Comparison of ENCODE assay signal across 27 cellular contexts in the genomic region with DNA sequence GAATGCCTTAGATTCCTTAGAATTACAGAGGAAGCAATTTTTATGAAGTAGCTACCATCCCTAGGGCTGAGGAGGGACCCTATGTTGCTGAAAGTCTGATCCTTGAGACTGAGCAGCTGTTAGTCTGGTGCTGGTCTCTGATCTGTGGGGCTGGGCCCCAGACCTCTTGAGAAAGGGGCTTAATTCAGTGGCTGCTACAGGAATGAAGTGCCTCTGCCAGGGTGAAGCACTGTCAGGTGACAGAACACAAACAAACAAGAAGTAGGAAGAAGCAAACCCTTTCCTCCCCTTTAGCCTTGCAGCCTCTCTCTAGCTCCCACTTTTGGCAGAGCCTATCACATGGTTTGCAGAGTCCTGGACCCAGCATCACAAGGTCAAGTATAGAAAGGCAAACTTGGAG.
"Had no signal": no experiment of that assay in that cellular context is flagged by ENCODE, and none has a peak within 500 bp of the region (broad histone marks: within the 10 kb centered on the region; RNA-seq: fewer than 3 reads in every experiment).

No MANE protein-coding gene starts in this region.

- H2AFZ ChIP-seq: neural progenitor cell, parathyroid adenoma had no signal

- H3K9ac ChIP-seq: neural progenitor cell, parathyroid adenoma had no signal

- H3K36me3 ChIP-seq: neural progenitor cell, ovary, stomach, thoracic aorta, thyroid gland, tibial nerve, upper lobe of left lung, vagina had no signal

- H3K9me3 Mint-ChIP-seq: stimulated activated naive CD8-positive, alpha-beta T cell treated with anti-CD3 and anti-CD28 coated beads, Interleukin-15, Interleukin-2, amounts not matched to agents 100 ng/mL and 50 ng/mL, for 24 hours had no signal

- H3K4me3 Mint-ChIP-seq: natural killer cell; nephron; neural progenitor cell; stimulated activated effector memory CD8-positive, alpha-beta T cell treated with anti-CD3 and anti-CD28 coated beads, Interleukin-12 subunit alpha, Interleukin-12 subunit beta, amount 100 ng/mL, for 72 hours; stimulated activated naive B cell treated with anti-CD40 and anti-IgM and Interleukin-4, amounts not matched to agents 10 μg/mL and 1 μg/mL and 100 μg/mL, for 72 hours; stimulated activated naive CD8-positive, alpha-beta T cell treated with anti-CD3 and anti-CD28 coated beads, Interleukin-15, Interleukin-2, amounts not matched to agents 100 ng/mL and 50 ng/mL, for 24 hours had no signal

- H3K4me2 ChIP-seq: neural progenitor cell had no signal

- H3K4me3 ChIP-seq: neural progenitor cell, ovary, psoas muscle, stomach, thoracic aorta, thyroid gland, tibial nerve, upper lobe of left lung, vagina had no signal

- FAIRE-seq: small intestine, urothelium cell line had no signal

- ATAC-seq: natural killer cell; psoas muscle; right cardiac atrium; sciatic nerve; stimulated activated effector memory CD8-positive, alpha-beta T cell treated with anti-CD3 and anti-CD28 coated beads, Interleukin-12 subunit alpha, Interleukin-12 subunit beta, amount 100 ng/mL, for 72 hours; stimulated activated naive B cell treated with anti-CD40 and anti-IgM and Interleukin-4, amounts not matched to agents 10 μg/mL and 1 μg/mL and 100 μg/mL, for 72 hours had no signal

- DNase-seq: natural killer cell; occipital lobe; ovary; psoas muscle; right cardiac atrium; small intestine; stimulated activated CD4-positive, alpha-beta T cell treated with anti-CD3 and anti-CD28 coated beads, Interleukin-15, amount 100 ng/mL, for 24 hours; stimulated activated CD4-positive, alpha-beta T cell treated with anti-CD3 and anti-CD28 coated beads, Interleukin-2, amount 100 ng/mL, for 24 hours; stimulated activated CD4-positive, alpha-beta T cell treated with anti-CD3 and anti-CD28 coated beads, Interleukin-2, amount 100 ng/mL, for 48 hours; stimulated activated CD4-positive, alpha-beta T cell treated with anti-CD3 and anti-CD28 coated beads, Interleukin-4, amount 100 ng/mL, for 24 hours; stimulated activated naive B cell treated with anti-CD40 and anti-IgM and Interleukin-4, amounts not matched to agents 10 μg/mL and 1 μg/mL and 100 μg/mL, for 72 hours; stimulated activated naive CD4-positive, alpha-beta T cell treated with Interleukin-2 at 50 U/mL for 16 hours; stomach; thyroid gland; trophoblast cell; upper lobe of left lung had no signal

- H3K9me3 ChIP-seq: ovary, thoracic aorta, thyroid gland, vagina had no signal

- H3K4me1 Mint-ChIP-seq: natural killer cell; neural progenitor cell; stimulated activated effector memory CD8-positive, alpha-beta T cell treated with anti-CD3 and anti-CD28 coated beads, Interleukin-12 subunit alpha, Interleukin-12 subunit beta, amount 100 ng/mL, for 72 hours; stimulated activated naive B cell treated with anti-CD40 and anti-IgM and Interleukin-4, amounts not matched to agents 10 μg/mL and 1 μg/mL and 100 μg/mL, for 72 hours had no signal

- H3K79me2 ChIP-seq: parathyroid adenoma had no signal

- H3K36me3 Mint-ChIP-seq: natural killer cell; neural progenitor cell; stimulated activated effector memory CD8-positive, alpha-beta T cell treated with anti-CD3 and anti-CD28 coated beads, Interleukin-12 subunit alpha, Interleukin-12 subunit beta, amount 100 ng/mL, for 72 hours; stimulated activated naive B cell treated with anti-CD40 and anti-IgM and Interleukin-4, amounts not matched to agents 10 μg/mL and 1 μg/mL and 100 μg/mL, for 72 hours had no signal

- H3K27me3 ChIP-seq: neural progenitor cell, ovary, thyroid gland, tibial nerve, upper lobe of left lung, vagina had no signal

- H3K4me1 ChIP-seq: parathyroid adenoma, psoas muscle, stomach, thyroid gland, tibial nerve, upper lobe of left lung, vagina had no signal

- H3K27ac ChIP-seq: neural progenitor cell, ovary, parathyroid adenoma, psoas muscle, stomach, thoracic aorta, thyroid gland, tibial nerve, upper lobe of left lung, vagina had no signal

- H3K27ac Mint-ChIP-seq: natural killer cell; nephron; neural progenitor cell; progenitor cell of endocrine pancreas; stimulated activated effector memory CD8-positive, alpha-beta T cell treated with anti-CD3 and anti-CD28 coated beads, Interleukin-12 subunit alpha, Interleukin-12 subunit beta, amount 100 ng/mL, for 72 hours; stimulated activated naive B cell treated with anti-CD40 and anti-IgM and Interleukin-4, amounts not matched to agents 10 μg/mL and 1 μg/mL and 100 μg/mL, for 72 hours; stimulated activated naive CD8-positive, alpha-beta T cell treated with anti-CD3 and anti-CD28 coated beads, Interleukin-15, Interleukin-2, amounts not matched to agents 100 ng/mL and 50 ng/mL, for 24 hours had no signal
